ENCODE assay signal across 34 cellular contexts in the genomic region with DNA sequence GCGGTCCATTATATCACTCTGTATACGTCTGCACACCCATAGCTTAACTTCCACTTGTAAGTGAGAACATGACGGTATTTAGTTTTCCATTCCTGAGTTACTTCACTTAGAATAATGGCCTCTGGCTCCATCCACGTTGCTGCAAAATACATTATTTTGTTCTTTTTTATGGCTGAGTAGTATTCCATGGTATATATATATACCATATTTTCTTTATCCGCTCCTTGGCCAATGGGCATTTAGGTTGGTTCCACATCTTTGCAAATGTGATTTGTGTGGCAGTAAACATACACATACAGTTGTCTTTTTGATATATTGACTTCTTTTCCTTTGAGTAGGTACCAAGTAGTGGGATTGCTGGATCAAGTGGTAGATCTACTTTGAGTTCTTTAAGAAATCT.
"Had no signal": no experiment of that assay in that cellular context is flagged by ENCODE, and none has a peak within 500 bp of the region (broad histone marks: within the 10 kb centered on the region; RNA-seq: fewer than 3 reads in every experiment).

No MANE protein-coding gene starts in this region.

- H3K27me3 ChIP-seq: MG63 had no signal

- H3K4me2 ChIP-seq: KMS-11 had no signal

- H3K4me3 ChIP-seq: MG63 had no signal

- H3K27ac ChIP-seq: KMS-11 had no signal

- H3K36me3 ChIP-seq: MG63 had no signal

- H3K9ac ChIP-seq: KMS-11 had no signal

- H3K9me3 ChIP-seq: MG63 had no signal

- DNase-seq: Karpas-422, Kasumi-1, MG63, MM.1S, MV-4-11, NCI-H1048, NCI-H1092, NCI-H1092 treated with DMSO at 0.1 percent for 48 hours, NCI-H1105, NCI-H1105 treated with DMSO at 0.1 percent for 48 hours, NCI-H1417, NCI-H1417 treated with DMSO at 0.1 percent for 48 hours, NCI-H1436, NCI-H1436 treated with DMSO at 0.1 percent for 48 hours, NCI-H146, NCI-H1694, NCI-H1694 treated with DMSO at 0.1 percent for 48 hours, NCI-H187, NCI-H187 treated with DMSO at 0.1 percent for 48 hours, NCI-H1930, NCI-H2029, NCI-H2029 treated with DMSO at 0.1 percent for 48 hours, NCI-H2081, NCI-H2081 treated with DMSO at 0.1 percent for 48 hours, NCI-H2107, NCI-H2171, NCI-H2171 treated with DMSO at 0.1 percent for 48 hours, NCI-H2227 treated with DMSO at 0.1 percent for 48 hours, NCI-H226, NCI-H345, NCI-H446, NCI-H446 treated with DMSO at 0.1 percent for 48 hours, NCI-H510A had no signal
